ENCODE assay signal across 8 cellular contexts in the genomic region with DNA sequence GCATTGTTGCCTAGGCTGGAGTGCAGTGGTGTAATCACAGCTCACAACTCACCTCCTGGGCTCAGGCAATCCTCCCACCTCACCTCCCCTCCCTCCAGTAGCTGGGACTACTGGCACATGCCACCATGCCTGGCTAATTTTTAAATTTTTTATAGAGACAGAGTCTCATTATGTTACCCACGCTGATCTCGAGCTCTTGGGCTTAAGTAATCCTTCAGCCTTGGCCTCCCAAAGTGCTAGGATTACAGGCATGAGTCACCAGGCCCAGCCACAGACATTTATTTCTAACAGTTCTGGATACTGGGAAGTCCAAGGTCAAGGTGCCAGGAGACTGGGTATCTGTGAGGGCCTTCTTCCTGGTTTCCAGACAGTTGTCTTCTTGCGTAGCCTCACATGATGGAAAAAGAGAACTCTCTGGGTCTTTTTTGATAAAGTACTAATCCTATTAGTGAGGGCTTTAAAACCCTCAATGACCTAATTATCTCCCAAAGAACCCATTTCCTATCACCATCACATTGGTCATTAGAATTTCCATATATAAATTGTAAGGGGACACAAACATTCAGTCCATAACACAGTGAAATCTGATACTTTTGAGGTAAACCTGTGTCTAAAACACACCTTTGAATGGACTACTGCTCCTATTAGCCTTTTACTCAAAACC.
A peak's percentile ranks its signal among the peaks of the same experiment; 100 is the strongest.
DNase-seq lines count a peak whose midpoint lies in the region; ATAC-seq, FAIRE-seq and TF ChIP-seq lines count a peak whose summit lies in the region.

No MANE protein-coding gene starts in this region.

- DNase-seq in AG04449 (ENCODE audit: low read depth, low spot score) (peak; percentile 36), MG63 (peak; percentile 88), choroid plexus epithelial cell (ENCODE audit: low read depth) (peak; percentile 72), H54 (ENCODE audit: insufficient read length, low spot score) (no peak), posterior vena cava (ENCODE audit: low spot score) (no peak)

- H3K27ac ChIP-seq in muscle layer of colon (ENCODE audit: low read depth, low read length) = peak overlapping the region; percentile 68

- FAIRE-seq in H54 (lab: Jason Lieb, UNC) = no peak

- CTCF ChIA-PET in AG04449 (lab: Yijun Ruan, JAX) = interaction anchor here (0.8 kb wide), 2 partner anchors 14 to 42 kb away, joined by 3 to 4 read pairs; no protein-coding TSS in a partner anchor

- H3K36me3 ChIP-seq in MG63 (peaks cover 11% of the 10 kb centered on the region; the same call in 1 of the 2 replicates), muscle layer of colon (ENCODE audit: insufficient read depth, low read length) (no peaks in the 10 kb centered on the region)

- H3K9ac ChIP-seq in muscle layer of colon (ENCODE audit: low read length) = peak overlapping the region; percentile 16

- intact Hi-C loops in posterior vena cava (cut with DNase I) = no loop called here

- H3K4me1 ChIP-seq in muscle layer of colon (ENCODE audit: insufficient read depth, low read length) = peaks cover 19% of the 10 kb centered on the region

- no peak overlapping the region for H3K4me3 ChIP-seq in AG04449 (ENCODE audit: low read depth, low read length)
- no peak overlapping the region for H3K4me3 ChIP-seq in MG63
- H3K4me3 ChIP-seq in choroid plexus epithelial cell (ENCODE audit: low read depth, low read length) = peak overlapping the region; percentile 44
- peak overlapping the region in 1 of 2 donors; percentile 36 for H3K4me3 ChIP-seq in muscle layer of colon (ENCODE audit: low read depth in 1 of 2, low read length in 2 of 2)

- no peak for TF ChIP-seq POLR2A in H54 (IDR thresholded peaks at IDR 0.05; ENCODE audit: low read depth, low read length)

- H3K27me3 ChIP-seq in MG63 (no peaks in the 10 kb centered on the region), muscle layer of colon (ENCODE audit: control insufficient read depth in 1 of 2, insufficient read depth in 2 of 2, low read length in 2 of 2) (no peaks in the 10 kb centered on the region)

- H3K9me3 ChIP-seq in MG63 (no peaks in the 10 kb centered on the region), muscle layer of colon (ENCODE audit: low read length) (no peaks in the 10 kb centered on the region)

- POLR2A ChIA-PET in AG04449 (lab: Yijun Ruan, JAX) = interaction anchor here (0.6 to 2.0 kb wide), 6 partner anchors 33 to 730 kb away, joined by 3 to 11 read pairs (median 4); partner anchors contain the start of genes RCC1, RNU11 and TAF12

- ATAC-seq in GM19023 (IDR thresholded peaks at IDR 0.05; ENCODE audit: unreplicated experiment) = no peak
- no peak for ATAC-seq in HG02642 (IDR thresholded peaks at IDR 0.05; ENCODE audit: poor library complexity, unreplicated experiment)

- TF ChIP-seq CTCF in AG04449 (IDR thresholded peaks at IDR 0.05; ENCODE audit: insufficient read depth, low read length, missing control alignments) (no peak), choroid plexus epithelial cell (conservative IDR thresholded peaks at IDR 0.05; ENCODE audit: low read depth, low read length) (no peak)

Comparison
In these comparisons a context has a peak if more than half of its experiments do, and no peak if none do; other contexts are left out.
1. DNase-seq: peak in AG04449 (single experiment), MG63 (single experiment) and choroid plexus epithelial cell (single experiment); none in H54 (single experiment) and posterior vena cava (single experiment).